Comparison of ENCODE assay signal across 1 cellular context in the genomic region with DNA sequence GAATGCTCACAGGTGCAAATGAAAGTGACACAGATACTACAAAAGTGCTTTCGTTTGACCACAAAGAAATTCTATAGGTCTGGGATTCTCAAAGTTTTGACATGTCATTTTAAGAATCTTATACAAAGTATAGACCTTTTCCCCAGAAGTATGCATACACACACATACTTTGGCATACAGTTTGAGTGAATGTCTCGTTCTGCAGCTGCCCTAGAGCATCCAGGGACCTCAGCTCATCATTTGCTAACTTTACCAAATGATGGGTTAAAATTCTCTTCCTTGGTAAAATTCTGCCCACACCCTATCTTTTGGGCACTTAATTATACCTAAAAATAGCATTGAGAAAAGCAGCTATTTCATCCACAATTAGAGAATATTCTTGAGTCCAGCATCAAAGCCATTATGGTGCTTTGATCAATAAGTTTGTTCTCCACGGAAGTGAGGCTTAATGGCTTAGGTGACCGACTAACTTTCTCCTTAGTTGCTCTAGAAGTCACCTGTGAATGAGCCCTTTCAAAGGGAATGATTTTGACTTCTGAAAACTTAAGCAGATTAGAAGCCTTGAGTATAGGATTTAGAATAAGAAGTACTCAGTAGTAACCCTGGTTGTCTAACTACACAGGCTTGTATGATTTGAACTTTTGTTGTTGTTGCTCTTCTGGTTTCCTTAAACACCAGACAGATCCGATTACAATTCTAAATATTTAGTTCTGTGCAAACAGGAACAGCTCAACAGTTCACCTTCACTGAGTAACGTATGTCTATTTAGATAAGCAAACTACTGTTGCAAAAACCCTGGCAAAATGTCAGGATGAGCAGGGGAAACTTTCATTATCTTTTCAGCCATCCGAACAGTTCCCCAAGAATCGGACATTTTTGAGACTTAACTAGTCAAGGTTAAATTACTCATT.
TF ChIP-seq lines count a peak whose summit lies in the region.

No MANE protein-coding gene starts in this region.

TF ChIP-seq in SK-N-SH treated with all-trans-retinoic acid at 6 μM for 48 hours, 23 proteins besides CTCF, POLR2A, EP300 and RAD21 (continued from another document):
- TF ChIP-seq, protein P1, sequence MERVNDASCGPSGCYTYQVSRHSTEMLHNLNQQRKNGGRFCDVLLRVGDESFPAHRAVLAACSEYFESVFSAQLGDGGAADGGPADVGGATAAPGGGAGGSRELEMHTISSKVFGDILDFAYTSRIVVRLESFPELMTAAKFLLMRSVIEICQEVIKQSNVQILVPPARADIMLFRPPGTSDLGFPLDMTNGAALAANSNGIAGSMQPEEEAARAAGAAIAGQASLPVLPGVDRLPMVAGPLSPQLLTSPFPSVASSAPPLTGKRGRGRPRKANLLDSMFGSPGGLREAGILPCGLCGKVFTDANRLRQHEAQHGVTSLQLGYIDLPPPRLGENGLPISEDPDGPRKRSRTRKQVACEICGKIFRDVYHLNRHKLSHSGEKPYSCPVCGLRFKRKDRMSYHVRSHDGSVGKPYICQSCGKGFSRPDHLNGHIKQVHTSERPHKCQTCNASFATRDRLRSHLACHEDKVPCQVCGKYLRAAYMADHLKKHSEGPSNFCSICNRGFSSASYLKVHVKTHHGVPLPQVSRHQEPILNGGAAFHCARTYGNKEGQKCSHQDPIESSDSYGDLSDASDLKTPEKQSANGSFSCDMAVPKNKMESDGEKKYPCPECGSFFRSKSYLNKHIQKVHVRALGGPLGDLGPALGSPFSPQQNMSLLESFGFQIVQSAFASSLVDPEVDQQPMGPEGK (CRISPR knock-in tag; IDR thresholded peaks at IDR 0.05; ENCODE audit: borderline replicate concordance): no peak
- TF ChIP-seq, protein P2, sequence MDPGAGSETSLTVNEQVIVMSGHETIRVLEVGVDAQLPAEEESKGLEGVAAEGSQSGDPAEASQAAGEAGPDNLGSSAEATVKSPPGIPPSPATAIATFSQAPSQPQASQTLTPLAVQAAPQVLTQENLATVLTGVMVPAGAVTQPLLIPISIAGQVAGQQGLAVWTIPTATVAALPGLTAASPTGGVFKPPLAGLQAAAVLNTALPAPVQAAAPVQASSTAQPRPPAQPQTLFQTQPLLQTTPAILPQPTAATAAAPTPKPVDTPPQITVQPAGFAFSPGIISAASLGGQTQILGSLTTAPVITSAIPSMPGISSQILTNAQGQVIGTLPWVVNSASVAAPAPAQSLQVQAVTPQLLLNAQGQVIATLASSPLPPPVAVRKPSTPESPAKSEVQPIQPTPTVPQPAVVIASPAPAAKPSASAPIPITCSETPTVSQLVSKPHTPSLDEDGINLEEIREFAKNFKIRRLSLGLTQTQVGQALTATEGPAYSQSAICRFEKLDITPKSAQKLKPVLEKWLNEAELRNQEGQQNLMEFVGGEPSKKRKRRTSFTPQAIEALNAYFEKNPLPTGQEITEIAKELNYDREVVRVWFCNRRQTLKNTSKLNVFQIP (CRISPR knock-in tag; IDR thresholded peaks at IDR 0.05; ENCODE audit: borderline replicate concordance, low read depth): no peak
- no peak for TF ChIP-seq ZFP3 (CRISPR knock-in tag; IDR thresholded peaks at IDR 0.05)
- no peak for TF ChIP-seq RARB (CRISPR knock-in tag; IDR thresholded peaks at IDR 0.05)
